In the genomic region with DNA sequence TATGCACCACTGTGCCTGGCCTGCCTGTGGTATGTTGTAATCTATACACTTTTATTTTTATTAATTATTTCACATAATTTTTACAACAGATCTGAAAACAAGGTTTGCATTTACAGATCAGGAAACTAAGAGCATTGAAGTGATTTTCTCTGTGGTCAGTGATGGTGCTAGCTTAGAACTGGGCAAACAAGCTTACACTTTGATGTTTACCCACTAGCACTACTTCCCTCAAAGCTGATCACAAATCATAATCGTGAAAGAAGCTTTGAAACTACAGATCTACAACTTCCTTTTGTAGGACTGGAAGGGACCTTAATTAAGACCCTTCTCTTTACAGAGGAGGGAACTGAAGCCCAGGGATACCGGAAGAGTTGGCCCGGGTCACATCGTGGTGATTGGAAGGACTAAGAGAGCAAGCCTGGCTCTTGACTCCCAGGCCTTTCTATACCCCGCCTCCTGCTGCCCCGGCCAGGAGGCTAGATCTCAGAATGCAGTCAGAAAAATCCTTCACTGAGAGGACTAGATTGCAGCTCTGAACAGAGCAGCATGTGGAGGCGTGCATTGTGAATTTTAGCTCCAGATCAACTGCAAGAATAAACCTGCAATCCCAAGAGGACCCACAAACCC, we compare ENCODE assay signal across 1 cellular context.
TF ChIP-seq lines count a peak whose summit lies in the region.

No MANE protein-coding gene starts in this region.

TF ChIP-seq in HepG2, 621 proteins besides CTCF, POLR2A, EP300 and RAD21 (continued from another document):
- TF ChIP-seq, protein P1, sequence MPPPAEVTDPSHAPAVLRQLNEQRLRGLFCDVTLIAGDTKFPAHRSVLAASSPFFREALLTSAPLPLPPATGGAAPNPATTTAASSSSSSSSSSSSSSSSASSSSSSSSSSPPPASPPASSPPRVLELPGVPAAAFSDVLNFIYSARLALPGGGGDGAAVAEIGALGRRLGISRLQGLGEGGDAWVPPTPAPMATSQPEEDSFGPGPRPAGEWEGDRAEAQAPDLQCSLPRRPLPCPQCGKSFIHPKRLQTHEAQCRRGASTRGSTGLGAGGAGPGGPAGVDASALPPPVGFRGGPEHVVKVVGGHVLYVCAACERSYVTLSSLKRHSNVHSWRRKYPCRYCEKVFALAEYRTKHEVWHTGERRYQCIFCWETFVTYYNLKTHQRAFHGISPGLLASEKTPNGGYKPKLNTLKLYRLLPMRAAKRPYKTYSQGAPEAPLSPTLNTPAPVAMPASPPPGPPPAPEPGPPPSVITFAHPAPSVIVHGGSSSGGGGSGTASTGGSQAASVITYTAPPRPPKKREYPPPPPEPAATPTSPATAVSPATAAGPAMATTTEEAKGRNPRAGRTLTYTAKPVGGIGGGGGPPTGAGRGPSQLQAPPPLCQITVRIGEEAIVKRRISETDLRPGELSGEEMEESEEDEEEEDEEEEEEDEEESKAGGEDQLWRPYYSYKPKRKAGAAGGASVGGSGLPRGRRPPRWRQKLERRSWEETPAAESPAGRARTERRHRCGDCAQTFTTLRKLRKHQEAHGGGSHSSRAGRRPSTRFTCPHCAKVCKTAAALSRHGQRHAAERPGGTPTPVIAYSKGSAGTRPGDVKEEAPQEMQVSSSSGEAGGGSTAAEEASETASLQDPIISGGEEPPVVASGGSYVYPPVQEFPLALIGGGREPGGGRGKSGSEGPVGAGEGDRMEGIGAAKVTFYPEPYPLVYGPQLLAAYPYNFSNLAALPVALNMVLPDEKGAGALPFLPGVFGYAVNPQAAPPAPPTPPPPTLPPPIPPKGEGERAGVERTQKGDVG (CRISPR knock-in tag; IDR thresholded peaks at IDR 0.05; ENCODE audit: borderline replicate concordance) = no peak
- TF ChIP-seq SALL2 (CRISPR knock-in tag; IDR thresholded peaks at IDR 0.05) = no peak
- no peak for TF ChIP-seq MED13 (CRISPR knock-in tag; IDR thresholded peaks at IDR 0.05)
- TF ChIP-seq ZNF782 (CRISPR knock-in tag; IDR thresholded peaks at IDR 0.05; ENCODE audit: borderline replicate concordance) = no peak
- TF ChIP-seq, protein P2, sequence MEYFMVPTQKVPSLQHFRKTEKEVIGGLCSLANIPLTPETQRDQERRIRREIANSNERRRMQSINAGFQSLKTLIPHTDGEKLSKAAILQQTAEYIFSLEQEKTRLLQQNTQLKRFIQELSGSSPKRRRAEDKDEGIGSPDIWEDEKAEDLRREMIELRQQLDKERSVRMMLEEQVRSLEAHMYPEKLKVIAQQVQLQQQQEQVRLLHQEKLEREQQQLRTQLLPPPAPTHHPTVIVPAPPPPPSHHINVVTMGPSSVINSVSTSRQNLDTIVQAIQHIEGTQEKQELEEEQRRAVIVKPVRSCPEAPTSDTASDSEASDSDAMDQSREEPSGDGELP (IDR thresholded peaks at IDR 0.05; ENCODE audit: borderline replicate concordance, low read depth) = no peak
- TF ChIP-seq, protein P3, sequence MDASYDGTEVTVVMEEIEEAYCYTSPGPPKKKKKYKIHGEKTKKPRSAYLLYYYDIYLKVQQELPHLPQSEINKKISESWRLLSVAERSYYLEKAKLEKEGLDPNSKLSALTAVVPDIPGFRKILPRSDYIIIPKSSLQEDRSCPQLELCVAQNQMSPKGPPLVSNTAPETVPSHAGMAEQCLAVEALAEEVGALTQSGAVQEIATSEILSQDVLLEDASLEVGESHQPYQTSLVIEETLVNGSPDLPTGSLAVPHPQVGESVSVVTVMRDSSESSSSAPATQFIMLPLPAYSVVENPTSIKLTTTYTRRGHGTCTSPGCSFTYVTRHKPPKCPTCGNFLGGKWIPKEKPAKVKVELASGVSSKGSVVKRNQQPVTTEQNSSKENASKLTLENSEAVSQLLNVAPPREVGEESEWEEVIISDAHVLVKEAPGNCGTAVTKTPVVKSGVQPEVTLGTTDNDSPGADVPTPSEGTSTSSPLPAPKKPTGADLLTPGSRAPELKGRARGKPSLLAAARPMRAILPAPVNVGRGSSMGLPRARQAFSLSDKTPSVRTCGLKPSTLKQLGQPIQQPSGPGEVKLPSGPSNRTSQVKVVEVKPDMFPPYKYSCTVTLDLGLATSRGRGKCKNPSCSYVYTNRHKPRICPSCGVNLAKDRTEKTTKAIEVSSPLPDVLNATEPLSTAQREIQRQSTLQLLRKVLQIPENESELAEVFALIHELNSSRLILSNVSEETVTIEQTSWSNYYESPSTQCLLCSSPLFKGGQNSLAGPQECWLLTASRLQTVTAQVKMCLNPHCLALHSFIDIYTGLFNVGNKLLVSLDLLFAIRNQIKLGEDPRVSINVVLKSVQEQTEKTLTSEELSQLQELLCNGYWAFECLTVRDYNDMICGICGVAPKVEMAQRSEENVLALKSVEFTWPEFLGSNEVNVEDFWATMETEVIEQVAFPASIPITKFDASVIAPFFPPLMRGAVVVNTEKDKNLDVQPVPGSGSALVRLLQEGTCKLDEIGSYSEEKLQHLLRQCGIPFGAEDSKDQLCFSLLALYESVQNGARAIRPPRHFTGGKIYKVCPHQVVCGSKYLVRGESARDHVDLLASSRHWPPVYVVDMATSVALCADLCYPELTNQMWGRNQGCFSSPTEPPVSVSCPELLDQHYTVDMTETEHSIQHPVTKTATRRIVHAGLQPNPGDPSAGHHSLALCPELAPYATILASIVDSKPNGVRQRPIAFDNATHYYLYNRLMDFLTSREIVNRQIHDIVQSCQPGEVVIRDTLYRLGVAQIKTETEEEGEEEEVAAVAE (CRISPR knock-in tag; IDR thresholded peaks at IDR 0.05; ENCODE audit: borderline replicate concordance) = no peak
- TF ChIP-seq ZSCAN29 (CRISPR knock-in tag; conservative IDR thresholded peaks at IDR 0.05) = no peak
- TF ChIP-seq ZEB1 (IDR thresholded peaks at IDR 0.05; ENCODE audit: insufficient replicate concordance, low read depth) = no peak
- TF ChIP-seq HDAC2 (CRISPR knock-in tag; IDR thresholded peaks at IDR 0.05) = no peak
- TF ChIP-seq HMGA1 (CRISPR knock-in tag; conservative IDR thresholded peaks at IDR 0.05) = no peak
- no peak for TF ChIP-seq MIER2 (CRISPR knock-in tag; IDR thresholded peaks at IDR 0.05)
- TF ChIP-seq HNF4G (IDR thresholded peaks at IDR 0.05; ENCODE audit: borderline replicate concordance, low read depth, low read length) = no peak
- no peak for TF ChIP-seq HNF4G (CRISPR knock-in tag; IDR thresholded peaks at IDR 0.05; ENCODE audit: borderline replicate concordance, low read depth)
